3 cellular contexts compared by ENCODE assay signal in the genomic region with DNA sequence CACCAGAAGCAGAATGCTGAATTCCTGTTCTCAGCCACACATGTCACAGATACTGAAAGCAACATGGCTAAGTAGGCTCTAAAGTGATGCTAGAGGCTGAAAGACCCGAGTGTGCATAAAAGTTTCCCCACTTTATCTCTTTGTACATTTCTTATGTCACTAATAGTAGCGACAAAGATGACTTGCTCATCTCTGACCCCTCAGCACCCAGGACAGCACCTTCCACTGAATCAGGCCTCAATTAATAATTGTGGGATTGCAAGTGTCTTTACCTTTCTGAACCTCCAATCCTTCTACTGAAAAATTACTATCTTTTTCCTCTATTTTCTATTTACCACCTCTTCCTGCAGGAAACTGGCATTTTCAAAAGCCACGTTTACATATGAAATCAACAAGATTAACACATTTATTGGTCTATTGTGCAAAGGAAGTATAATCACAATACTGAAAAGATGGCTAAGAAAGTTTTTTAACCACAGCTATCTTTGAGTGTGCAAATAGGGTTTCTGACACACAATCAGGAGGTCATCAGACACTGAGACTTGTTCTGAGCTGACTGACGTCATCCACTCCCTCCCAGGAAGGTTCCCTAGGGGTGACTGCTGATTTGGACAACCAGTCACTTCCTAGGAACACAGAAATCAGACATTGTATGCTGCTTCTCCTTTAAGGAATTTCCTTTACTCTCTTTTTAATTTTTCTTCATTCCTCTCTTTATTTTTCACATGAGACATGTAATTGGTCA.
TF ChIP-seq lines count a peak whose summit lies in the region.

No MANE protein-coding gene starts in this region.

TF ChIP-seq in A549, 52 proteins besides CTCF, POLR2A, EP300 and RAD21:
- TF ChIP-seq, protein P1, sequence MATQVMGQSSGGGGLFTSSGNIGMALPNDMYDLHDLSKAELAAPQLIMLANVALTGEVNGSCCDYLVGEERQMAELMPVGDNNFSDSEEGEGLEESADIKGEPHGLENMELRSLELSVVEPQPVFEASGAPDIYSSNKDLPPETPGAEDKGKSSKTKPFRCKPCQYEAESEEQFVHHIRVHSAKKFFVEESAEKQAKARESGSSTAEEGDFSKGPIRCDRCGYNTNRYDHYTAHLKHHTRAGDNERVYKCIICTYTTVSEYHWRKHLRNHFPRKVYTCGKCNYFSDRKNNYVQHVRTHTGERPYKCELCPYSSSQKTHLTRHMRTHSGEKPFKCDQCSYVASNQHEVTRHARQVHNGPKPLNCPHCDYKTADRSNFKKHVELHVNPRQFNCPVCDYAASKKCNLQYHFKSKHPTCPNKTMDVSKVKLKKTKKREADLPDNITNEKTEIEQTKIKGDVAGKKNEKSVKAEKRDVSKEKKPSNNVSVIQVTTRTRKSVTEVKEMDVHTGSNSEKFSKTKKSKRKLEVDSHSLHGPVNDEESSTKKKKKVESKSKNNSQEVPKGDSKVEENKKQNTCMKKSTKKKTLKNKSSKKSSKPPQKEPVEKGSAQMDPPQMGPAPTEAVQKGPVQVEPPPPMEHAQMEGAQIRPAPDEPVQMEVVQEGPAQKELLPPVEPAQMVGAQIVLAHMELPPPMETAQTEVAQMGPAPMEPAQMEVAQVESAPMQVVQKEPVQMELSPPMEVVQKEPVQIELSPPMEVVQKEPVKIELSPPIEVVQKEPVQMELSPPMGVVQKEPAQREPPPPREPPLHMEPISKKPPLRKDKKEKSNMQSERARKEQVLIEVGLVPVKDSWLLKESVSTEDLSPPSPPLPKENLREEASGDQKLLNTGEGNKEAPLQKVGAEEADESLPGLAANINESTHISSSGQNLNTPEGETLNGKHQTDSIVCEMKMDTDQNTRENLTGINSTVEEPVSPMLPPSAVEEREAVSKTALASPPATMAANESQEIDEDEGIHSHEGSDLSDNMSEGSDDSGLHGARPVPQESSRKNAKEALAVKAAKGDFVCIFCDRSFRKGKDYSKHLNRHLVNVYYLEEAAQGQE (IDR thresholded peaks at IDR 0.05), result peak; percentile 55; the same call in 1 of the 2 replicates
- no peak for TF ChIP-seq RCOR1 (IDR thresholded peaks at IDR 0.05; ENCODE audit: low read depth, low read length)

TF ChIP-seq in Ishikawa, 13 proteins besides CTCF, POLR2A, EP300 and RAD21 (continued from another document):
- TF ChIP-seq, protein P1 (IDR thresholded peaks at IDR 0.05; ENCODE audit: low read depth), result peak; percentile 63
- no peak for TF ChIP-seq YY1 (IDR thresholded peaks at IDR 0.05; ENCODE audit: low read depth)

TF ChIP-seq in SK-N-SH treated with all-trans-retinoic acid at 6 μM for 48 hours, 23 proteins besides CTCF, POLR2A, EP300 and RAD21 (continued from another document):
- TF ChIP-seq, protein P2, sequence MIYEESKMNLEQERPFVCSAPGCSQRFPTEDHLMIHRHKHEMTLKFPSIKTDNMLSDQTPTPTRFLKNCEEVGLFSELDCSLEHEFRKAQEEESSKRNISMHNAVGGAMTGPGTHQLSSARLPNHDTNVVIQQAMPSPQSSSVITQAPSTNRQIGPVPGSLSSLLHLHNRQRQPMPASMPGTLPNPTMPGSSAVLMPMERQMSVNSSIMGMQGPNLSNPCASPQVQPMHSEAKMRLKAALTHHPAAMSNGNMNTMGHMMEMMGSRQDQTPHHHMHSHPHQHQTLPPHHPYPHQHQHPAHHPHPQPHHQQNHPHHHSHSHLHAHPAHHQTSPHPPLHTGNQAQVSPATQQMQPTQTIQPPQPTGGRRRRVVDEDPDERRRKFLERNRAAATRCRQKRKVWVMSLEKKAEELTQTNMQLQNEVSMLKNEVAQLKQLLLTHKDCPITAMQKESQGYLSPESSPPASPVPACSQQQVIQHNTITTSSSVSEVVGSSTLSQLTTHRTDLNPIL (CRISPR knock-in tag; IDR thresholded peaks at IDR 0.05; ENCODE audit: low read depth), result no peak
- TF ChIP-seq ZNF565 (CRISPR knock-in tag; conservative IDR thresholded peaks at IDR 0.05; ENCODE audit: low read depth) (no peak), OSR1 (CRISPR knock-in tag; IDR thresholded peaks at IDR 0.05) (no peak), ZNF8 (CRISPR knock-in tag; IDR thresholded peaks at IDR 0.05) (no peak), ZNF70 (CRISPR knock-in tag; IDR thresholded peaks at IDR 0.05) (no peak), ZFP3 (CRISPR knock-in tag; IDR thresholded peaks at IDR 0.05) (no peak), BACH2 (CRISPR knock-in tag; IDR thresholded peaks at IDR 0.05; ENCODE audit: borderline replicate concordance) (no peak)
- TF ChIP-seq, protein P3, sequence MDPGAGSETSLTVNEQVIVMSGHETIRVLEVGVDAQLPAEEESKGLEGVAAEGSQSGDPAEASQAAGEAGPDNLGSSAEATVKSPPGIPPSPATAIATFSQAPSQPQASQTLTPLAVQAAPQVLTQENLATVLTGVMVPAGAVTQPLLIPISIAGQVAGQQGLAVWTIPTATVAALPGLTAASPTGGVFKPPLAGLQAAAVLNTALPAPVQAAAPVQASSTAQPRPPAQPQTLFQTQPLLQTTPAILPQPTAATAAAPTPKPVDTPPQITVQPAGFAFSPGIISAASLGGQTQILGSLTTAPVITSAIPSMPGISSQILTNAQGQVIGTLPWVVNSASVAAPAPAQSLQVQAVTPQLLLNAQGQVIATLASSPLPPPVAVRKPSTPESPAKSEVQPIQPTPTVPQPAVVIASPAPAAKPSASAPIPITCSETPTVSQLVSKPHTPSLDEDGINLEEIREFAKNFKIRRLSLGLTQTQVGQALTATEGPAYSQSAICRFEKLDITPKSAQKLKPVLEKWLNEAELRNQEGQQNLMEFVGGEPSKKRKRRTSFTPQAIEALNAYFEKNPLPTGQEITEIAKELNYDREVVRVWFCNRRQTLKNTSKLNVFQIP (CRISPR knock-in tag; IDR thresholded peaks at IDR 0.05; ENCODE audit: borderline replicate concordance, low read depth), result no peak
